ENCODE assay signal across 13 cellular contexts in genomic region chr18:44149706-44150105, GRCh38.
DNase-seq lines count a peak whose midpoint lies in the region; ATAC-seq, FAIRE-seq and TF ChIP-seq lines count a peak whose summit lies in the region.
"Had no signal": no experiment of that assay in that cellular context is flagged by ENCODE, and none has a peak within 500 bp of the region (broad histone marks: within the 10 kb centered on the region; RNA-seq: fewer than 3 reads in every experiment).

No MANE protein-coding gene starts in this region.

- H3K27ac Mint-ChIP-seq in astrocyte (ENCODE audit: unreplicated experiment) = no peak overlapping the region
- H3K27ac Mint-ChIP-seq: activated naive CD8-positive, alpha-beta T cell had no signal

- H3K9ac ChIP-seq in astrocyte (ENCODE audit: low read length) = no peak overlapping the region
- H3K9ac ChIP-seq: BLaER1 had no signal

- H3K36me3 ChIP-seq in astrocyte (ENCODE audit: insufficient read depth, low read length) = no peaks in the 10 kb centered on the region
- H3K36me3 ChIP-seq: BLaER1 had no signal

- H3K27me3 Mint-ChIP-seq in astrocyte (ENCODE audit: low read depth, unreplicated experiment) = no peaks in the 10 kb centered on the region
- H3K27me3 Mint-ChIP-seq: activated naive CD8-positive, alpha-beta T cell had no signal

- ATAC-seq in HG02981 (IDR thresholded peaks at IDR 0.05; ENCODE audit: unreplicated experiment) = no peak
- ATAC-seq in GM21717 (IDR thresholded peaks at IDR 0.05; ENCODE audit: unreplicated experiment) = no peak

- H3K4me1 Mint-ChIP-seq in astrocyte (ENCODE audit: low read depth, unreplicated experiment) = peaks cover 16% of the 10 kb centered on the region

- peak overlapping the region; percentile 55 for H3K4me2 ChIP-seq in astrocyte (ENCODE audit: low read length)
- H3K4me2 ChIP-seq: BLaER1 had no signal

- no peak overlapping the region for H3K4me3 ChIP-seq in astrocyte (ENCODE audit: insufficient read depth, low read depth, low read length)
- H3K4me3 ChIP-seq: BLaER1 had no signal

- DNase-seq in A172 (ENCODE audit: low spot score) (peak; percentile 45), GM04504 (ENCODE audit: low read depth) (peak; percentile 6), astrocyte (ENCODE audit: low read depth) (peak; percentile 92), glomerular visceral epithelial cell (ENCODE audit: extremely low spot score) (peak; percentile 66), medulla oblongata (ENCODE audit: extremely low spot score) (no peak), HUDEP-2 (lab: John Stamatoyannopoulos, UW; ENCODE audit: unreplicated experiment in 76 of 76) (no peak)
- DNase-seq: effector CD8-positive, alpha-beta T cell; MM.1S; OCI-M1 had no signal

- H3K4me1 ChIP-seq in astrocyte (ENCODE audit: insufficient read depth, low read length) = peaks cover 11% of the 10 kb centered on the region
- H3K4me1 ChIP-seq: BLaER1 had no signal

- H3K9me3 ChIP-seq in astrocyte (ENCODE audit: insufficient read depth, low read depth, low read length) = no peaks in the 10 kb centered on the region
- H3K9me3 ChIP-seq: BLaER1 had no signal

- no peak overlapping the region for H2AFZ ChIP-seq in astrocyte (ENCODE audit: low read depth, low read length)

- no peaks in the 10 kb centered on the region for H3K79me2 ChIP-seq in astrocyte (ENCODE audit: insufficient read depth, low read length)

- no peaks in the 10 kb centered on the region for H3K36me3 Mint-ChIP-seq in astrocyte (ENCODE audit: low read depth, unreplicated experiment)
- H3K36me3 Mint-ChIP-seq: activated naive CD8-positive, alpha-beta T cell had no signal

- FAIRE-seq in astrocyte (lab: Jason Lieb, UNC) = no peak

- peak overlapping the region; percentile 64 for H3K27ac ChIP-seq in astrocyte (ENCODE audit: low read depth, low read length)
- H3K27ac ChIP-seq: BLaER1 had no signal

- H3K4me3 Mint-ChIP-seq in astrocyte (ENCODE audit: unreplicated experiment) = no peak overlapping the region
- H3K4me3 Mint-ChIP-seq: activated naive CD8-positive, alpha-beta T cell had no signal

- H4K20me1 ChIP-seq in astrocyte (ENCODE audit: insufficient read depth, low read length) = no peaks in the 10 kb centered on the region
- H4K20me1 ChIP-seq: BLaER1 had no signal

- TF ChIP-seq CTCF in astrocyte (IDR thresholded peaks at IDR 0.05; ENCODE audit: insufficient read depth, low read depth, low read length) = no peak

- H3K9me3 Mint-ChIP-seq in astrocyte (ENCODE audit: unreplicated experiment) = no peaks in the 10 kb centered on the region

- no peaks in the 10 kb centered on the region for H3K27me3 ChIP-seq in astrocyte (ENCODE audit: insufficient read depth, low read length)
- H3K27me3 ChIP-seq: BLaER1 had no signal

Comparison
In these comparisons a context has a peak if more than half of its experiments do, and no peak if none do; other contexts are left out.
1. DNase-seq: peak in A172 (single experiment), GM04504 (single experiment), astrocyte (single experiment) and glomerular visceral epithelial cell (single experiment); none in medulla oblongata (single experiment) and HUDEP-2 (0 of 76).